In the genomic region with DNA sequence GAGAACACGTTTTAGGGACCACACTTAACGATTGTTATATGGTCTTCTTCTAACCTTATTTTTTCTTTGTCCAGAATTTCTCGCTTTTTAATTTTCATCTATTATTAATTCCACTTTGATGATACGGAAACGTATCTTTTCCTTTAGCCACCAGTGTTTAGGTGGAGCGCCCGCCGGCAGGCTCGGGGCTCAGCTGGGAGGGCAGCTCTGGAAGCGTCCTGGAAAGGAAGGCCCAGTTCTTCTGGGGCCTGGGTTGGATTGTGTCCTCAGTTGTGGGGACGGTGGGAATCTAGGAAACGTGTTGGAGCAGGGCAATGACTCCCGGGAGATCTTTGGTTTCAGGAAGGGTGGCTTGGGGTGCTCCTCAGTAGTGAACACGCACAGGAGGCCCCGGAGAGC, we compare ENCODE assay signal across 29 cellular contexts. TPM values are rescaled to one million over a fixed set of nuclear protein-coding genes. Genes with fewer than 3 reads are reported as not detected.
DNase-seq lines count a peak whose midpoint lies in the region; ATAC-seq, FAIRE-seq and TF ChIP-seq lines count a peak whose summit lies in the region.
"Had no signal": no experiment of that assay in that cellular context is flagged by ENCODE, and none has a peak within 500 bp of the region (broad histone marks: within the 10 kb centered on the region; RNA-seq: fewer than 3 reads in every experiment).

No MANE protein-coding gene starts in this region.

- H3K27ac ChIP-seq in HUES64 (ENCODE audit: low read depth, low read length) (no peak overlapping the region), endodermal cell (ENCODE audit: low read depth, low read length) (no peak overlapping the region), aorta (ENCODE audit: low read depth in 1 of 2, low read length in 2 of 2) (no peak overlapping the region), pancreas (no peak overlapping the region)
- H3K27ac ChIP-seq: cardiac muscle cell, colonic mucosa, left lung, transverse colon had no signal

- H3K36me3 ChIP-seq in HUES64 (ENCODE audit: insufficient read depth, low read length) (no peaks in the 10 kb centered on the region), endodermal cell (ENCODE audit: control insufficient read depth, insufficient read depth, low read length) (no peaks in the 10 kb centered on the region), aorta (ENCODE audit: control insufficient read depth in 1 of 2, insufficient read depth in 2 of 2, low read length in 1 of 2) (no peaks in the 10 kb centered on the region), pancreas (no peaks in the 10 kb centered on the region)
- H3K36me3 ChIP-seq: cardiac muscle cell, colonic mucosa, left lung, transverse colon had no signal

- peaks cover 8% of the 10 kb centered on the region for H3K4me1 ChIP-seq in HUES64 (ENCODE audit: insufficient read depth, low read length)
- no peaks in the 10 kb centered on the region for H3K4me1 ChIP-seq in endodermal cell (ENCODE audit: control insufficient read depth, insufficient read depth, low read length)
- H3K4me1 ChIP-seq in aorta (ENCODE audit: control insufficient read depth in 1 of 2, insufficient read depth in 2 of 2, low read length in 2 of 2) = no peaks in the 10 kb centered on the region
- H3K4me1 ChIP-seq in pancreas = no peaks in the 10 kb centered on the region
- H3K4me1 ChIP-seq: Caco-2, colonic mucosa, left lung, transverse colon had no signal

- H3K4me3 Mint-ChIP-seq in endodermal cell (peak overlapping the region; percentile 51), mesothelial cell of epicardium (peak overlapping the region; percentile 72)
- H3K4me3 Mint-ChIP-seq: activated CD8-positive, alpha-beta T cell treated with anti-CD3 and anti-CD28 coated beads, Interleukin-2, amount 10 ng/mL, durations not matched to agents 7 days and 5 days; activated naive CD4-positive, alpha-beta T cell treated with anti-CD3 and anti-CD28 coated beads, Interleukin-2, amount 50 U/mL, for 24 hours; stimulated activated effector memory CD8-positive, alpha-beta T cell treated with anti-CD3 and anti-CD28 coated beads, Interleukin-12 subunit alpha, Interleukin-12 subunit beta, amount 100 ng/mL, for 72 hours; T-helper 2 cell treated with Interferon-gamma antibody and Interleukin-4, amounts not matched to agents 5 μg/mL and 100 μg/mL, for 36 hours had no signal

- DNase-seq in endodermal cell (no peak), mesothelial cell of epicardium (ENCODE audit: low spot score in 2 of 2, unreplicated experiment in 2 of 2) (no peak), aorta (no peak), NCI-H526 (lab: John Stamatoyannopoulos, UW) (no peak), pancreas (no peak)
- DNase-seq in activated CD4-positive, CD25-positive, alpha-beta regulatory T cell (lab: John Stamatoyannopoulos, UW) = no peak
- DNase-seq: activated CD4-positive, alpha-beta T cell treated with anti-CD3 and anti-CD28 coated beads for 4 hours; activated CD8-positive, alpha-beta T cell treated with anti-CD3 and anti-CD28 coated beads, Interleukin-2, amount 10 ng/mL, durations not matched to agents 7 days and 5 days; amygdala; Caco-2; colonic mucosa; effector CD8-positive, alpha-beta T cell; erythroblast; mesenchymal stem cell; NCI-H187; SIG-M5; stimulated activated CD4-positive, alpha-beta T cell treated with anti-CD3 and anti-CD28 coated beads, Interleukin-15, amount 100 ng/mL, for 24 hours; transverse colon had no signal

- intact Hi-C loops in aorta (cut with DNase I) (no loop called here), pancreas (cut with DNase I) (no loop called here)

- no peak for FAIRE-seq in pancreas (lab: Jason Lieb, UNC)
- FAIRE-seq: G401.6, K562 had no signal

- H3K4me1 Mint-ChIP-seq in endodermal cell (peaks cover 5% of the 10 kb centered on the region), mesothelial cell of epicardium (peaks cover 26% of the 10 kb centered on the region)
- H3K4me1 Mint-ChIP-seq: activated naive CD4-positive, alpha-beta T cell treated with anti-CD3 and anti-CD28 coated beads, Interleukin-2, amount 50 U/mL, for 24 hours; CD14-positive monocyte; stimulated activated effector memory CD8-positive, alpha-beta T cell treated with anti-CD3 and anti-CD28 coated beads, Interleukin-12 subunit alpha, Interleukin-12 subunit beta, amount 100 ng/mL, for 72 hours had no signal

- WGBS in HUES64 = 73% methylated on average over 15 of the region's 15 CpGs
- WGBS in endodermal cell (ENCODE audit: insufficient coverage in 1 of 2, insufficient read length in 1 of 2), 2 experiments = 84% methylated on average over 6 to 15 of the region's 15 CpGs
- WGBS in aorta, 2 donors = 83 to 84% methylated on average over 15 of the region's 15 CpGs
- WGBS in pancreas, 2 donors = 47 to 56% methylated on average over 15 of the region's 15 CpGs

- no peaks in the 10 kb centered on the region for H3K36me3 Mint-ChIP-seq in endodermal cell (ENCODE audit: low read depth)
- H3K36me3 Mint-ChIP-seq in mesothelial cell of epicardium = no peaks in the 10 kb centered on the region
- H3K36me3 Mint-ChIP-seq: activated naive CD4-positive, alpha-beta T cell treated with anti-CD3 and anti-CD28 coated beads, Interleukin-2, amount 50 U/mL, for 24 hours; CD14-positive monocyte; stimulated activated effector memory CD8-positive, alpha-beta T cell treated with anti-CD3 and anti-CD28 coated beads, Interleukin-12 subunit alpha, Interleukin-12 subunit beta, amount 100 ng/mL, for 72 hours had no signal

- peaks cover 45% of the 10 kb centered on the region for H3K27me3 ChIP-seq in HUES64 (ENCODE audit: insufficient read depth, low read length)
- peaks cover 40% of the 10 kb centered on the region for H3K27me3 ChIP-seq in endodermal cell (ENCODE audit: control insufficient read depth, insufficient read depth, low read length, poor library complexity, severe bottlenecking)
- no peaks in the 10 kb centered on the region for H3K27me3 ChIP-seq in aorta (ENCODE audit: control insufficient read depth in 1 of 2, insufficient read depth in 2 of 2, low read length in 1 of 2)
- peaks cover 0 to 12% (median 0%) of the 10 kb centered on the region in 4 donors for H3K27me3 ChIP-seq in pancreas
- H3K27me3 ChIP-seq: colonic mucosa had no signal

- H3K27me3 Mint-ChIP-seq in endodermal cell (ENCODE audit: insufficient read depth) = peaks cover 34% of the 10 kb centered on the region
- H3K27me3 Mint-ChIP-seq in mesothelial cell of epicardium (ENCODE audit: low read depth) = peaks cover 14% of the 10 kb centered on the region

- H3K9me3 Mint-ChIP-seq in endodermal cell (no peaks in the 10 kb centered on the region), mesothelial cell of epicardium (no peaks in the 10 kb centered on the region)
- H3K9me3 Mint-ChIP-seq: activated T-helper 2 cell treated with anti-CD3 and anti-CD28 coated beads, Interferon-gamma antibody, Interleukin-2, Interleukin-4, amounts not matched to agents 10 μg/mL and 5 μg/mL and 100 μg/mL, durations not matched to agents 14 hours and 24 hours and 36 hours; T-helper 2 cell treated with Interferon-gamma antibody and Interleukin-4, amounts not matched to agents 5 μg/mL and 100 μg/mL, for 36 hours had no signal

- ATAC-seq in aorta (ENCODE audit: low FRiP score) (peak; percentile 15), pancreas (no peak)
- ATAC-seq: activated CD8-positive, alpha-beta T cell treated with anti-CD3 and anti-CD28 coated beads, Interleukin-2, amount 10 ng/mL, durations not matched to agents 7 days and 5 days; K562; stimulated activated effector memory CD8-positive, alpha-beta T cell treated with anti-CD3 and anti-CD28 coated beads, Interleukin-12 subunit alpha, Interleukin-12 subunit beta, amount 100 ng/mL, for 72 hours had no signal

- no peak overlapping the region for H3K9ac ChIP-seq in HUES64 (ENCODE audit: low read depth, low read length)
- no peak overlapping the region for H3K9ac ChIP-seq in endodermal cell (ENCODE audit: extremely low read depth, low read length, poor library complexity, severe bottlenecking)

- TF ChIP-seq CTCF in endodermal cell (conservative IDR thresholded peaks at IDR 0.05) (no peak), mesothelial cell of epicardium (IDR thresholded peaks at IDR 0.05; ENCODE audit: unreplicated experiment) (no peak), pancreas (IDR thresholded peaks at IDR 0.05) (no peak)

- H3K9me3 ChIP-seq in HUES64 (ENCODE audit: insufficient read depth, low read depth, low read length) = no peaks in the 10 kb centered on the region
- H3K9me3 ChIP-seq in endodermal cell (ENCODE audit: control insufficient read depth, low read length) = no peaks in the 10 kb centered on the region
- no peaks in the 10 kb centered on the region for H3K9me3 ChIP-seq in aorta (ENCODE audit: control insufficient read depth, low read length)
- no peaks in the 10 kb centered on the region for H3K9me3 ChIP-seq in pancreas
- H3K9me3 ChIP-seq: Caco-2, colonic mucosa, left lung, transverse colon had no signal

- no peak overlapping the region for H3K27ac Mint-ChIP-seq in endodermal cell
- no peak overlapping the region for H3K27ac Mint-ChIP-seq in mesothelial cell of epicardium
- H3K27ac Mint-ChIP-seq: activated CD8-positive, alpha-beta T cell treated with anti-CD3 and anti-CD28 coated beads, Interleukin-2, amount 10 ng/mL, durations not matched to agents 7 days and 5 days; activated naive CD4-positive, alpha-beta T cell treated with anti-CD3 and anti-CD28 coated beads, Interleukin-2, amount 50 U/mL, for 24 hours; activated T-helper 2 cell treated with anti-CD3 and anti-CD28 coated beads, Interferon-gamma antibody, Interleukin-2, Interleukin-4, amounts not matched to agents 10 μg/mL and 5 μg/mL and 100 μg/mL, durations not matched to agents 14 hours and 24 hours and 36 hours; CD14-positive monocyte; stimulated activated effector memory CD8-positive, alpha-beta T cell treated with anti-CD3 and anti-CD28 coated beads, Interleukin-12 subunit alpha, Interleukin-12 subunit beta, amount 100 ng/mL, for 72 hours; T-helper 2 cell treated with Interferon-gamma antibody and Interleukin-4, amounts not matched to agents 5 μg/mL and 100 μg/mL, for 36 hours had no signal

- H3K4me3 ChIP-seq in HUES64 (ENCODE audit: low read length) (peak overlapping the region; percentile 50; the same call in 1 of the 2 replicates), endodermal cell (ENCODE audit: low read length) (no peak overlapping the region), aorta (ENCODE audit: low read length in 2 of 2) (no peak overlapping the region), pancreas (no peak overlapping the region)
- H3K4me3 ChIP-seq: colonic mucosa, K562, left lung, transverse colon had no signal

RNA-seq across cellular contexts. Expression of a gene that starts 19.4 kb away (rescaled TPM):
- 25.4 TPM for polyA plus RNA-seq in HUES64 (2013, experiment 1 of 2)
- polyA plus RNA-seq in HUES64 (2013, experiment 2 of 2) = 33.3 TPM
- total RNA-seq in endodermal cell = 10 to 100 TPM; 35.9 to 48.9 TPM
- 117 TPM for polyA plus RNA-seq in endodermal cell (2013, experiment 1 of 2)
- 117 TPM for polyA plus RNA-seq in endodermal cell (2013, experiment 2 of 2)
- 45.0 to 47.0 TPM (median 46.2 TPM) in 3 replicates for total RNA-seq in mesothelial cell of epicardium
- under 1 TPM in 1 of 2 donors, not detected in 1; 0.03 TPM for total RNA-seq in aorta
- polyA plus RNA-seq in aorta = not detected
- under 1 TPM in 2 of 6 donors, not detected in 4; 0.03 to 0.09 TPM for total RNA-seq in pancreas
- polyA plus RNA-seq in pancreas = under 1 TPM; 0.04 to 0.05 TPM
- total RNA-seq: activated CD8-positive, alpha-beta T cell treated with anti-CD3 and anti-CD28 coated beads, Interleukin-2, amount 10 ng/mL, durations not matched to agents 7 days and 5 days; activated T-helper 2 cell treated with anti-CD3 and anti-CD28 coated beads, Interferon-gamma antibody, Interleukin-2, Interleukin-4, amounts not matched to agents 10 μg/mL and 5 μg/mL and 100 μg/mL, durations not matched to agents 14 hours and 24 hours and 36 hours; Caco-2; subcutaneous adipose tissue had no signal
- polyA plus RNA-seq: CD14-positive monocyte, K562 had no signal

Comparison
In these comparisons a context has a peak if more than half of its experiments do, and no peak if none do; other contexts are left out.
1. RNA of a gene that starts 19.4 kb away (total RNA-seq): 35.9 to 48.9 TPM in endodermal cell and 45.0 to 47.0 TPM in mesothelial cell of epicardium; 0.03 TPM in aorta and 0.03 to 0.09 TPM in pancreas; every median in the first group is over 10 times any median in the second.